10 cellular contexts compared by ENCODE assay signal in genomic region chr17:82552580-82552979, GRCh38. TPM values are rescaled to one million over a fixed set of nuclear protein-coding genes. Genes with fewer than 3 reads are reported as not detected.
DNase-seq lines count a peak whose midpoint lies in the region; ATAC-seq and TF ChIP-seq lines count a peak whose summit lies in the region.
"Had no signal": no experiment of that assay in that cellular context is flagged by ENCODE, and none has a peak within 500 bp of the region (broad histone marks: within the 10 kb centered on the region; RNA-seq: fewer than 3 reads in every experiment).

No MANE protein-coding gene starts in this region.

- H3K9me3 Mint-ChIP-seq in nephron progenitor cell (peaks cover 9% of the 10 kb centered on the region), type B pancreatic cell (no peaks in the 10 kb centered on the region)
- no peaks in the 10 kb centered on the region for H3K9me3 Mint-ChIP-seq in activated CD4-positive, alpha-beta memory T cell treated with anti-CD3 and anti-CD28 coated beads for 36 hours

- H3K27me3 Mint-ChIP-seq in nephron progenitor cell (ENCODE audit: low read depth, poor library complexity) (no peaks in the 10 kb centered on the region), type B pancreatic cell (no peaks in the 10 kb centered on the region)
- no peaks in the 10 kb centered on the region for H3K27me3 Mint-ChIP-seq in activated CD4-positive, alpha-beta memory T cell treated with anti-CD3 and anti-CD28 coated beads for 36 hours

- CTCF ChIA-PET in activated CD4-positive, alpha-beta memory T cell treated with anti-CD3 and anti-CD28 coated beads for 36 hours (lab: Charles Lee) = interaction anchor here (1.1 to 2.5 kb wide), 4 partner anchors 22 to 136 kb away, joined by 4 to 13 read pairs (median 4); partner anchors contain the start of gene FOXK2

- peaks cover 35% of the 10 kb centered on the region for H3K4me1 Mint-ChIP-seq in nephron progenitor cell
- peaks cover 27% of the 10 kb centered on the region for H3K4me1 Mint-ChIP-seq in type B pancreatic cell (ENCODE audit: unreplicated experiment)
- H3K4me1 Mint-ChIP-seq in activated CD4-positive, alpha-beta memory T cell treated with anti-CD3 and anti-CD28 coated beads for 36 hours (ENCODE audit: low read depth) = peaks cover 32% of the 10 kb centered on the region

- intact Hi-C loops in Right ventricle myocardium superior (cut with DNase I) (loop anchor here (5.0 kb wide), 1 partner anchor 200 kb away; no protein-coding TSS in a partner anchor), left cardiac atrium (cut with DNase I) (loop anchor here in 1 of 2 donors (10.0 kb wide), 1 partner anchor 198 kb away; the partner anchor contains the start of gene TEX19)
- intact Hi-C loops in activated CD4-positive, alpha-beta memory T cell treated with anti-CD3 and anti-CD28 coated beads for 36 hours (cut with micrococcal nuclease) = loop anchor here (2.0 to 5.0 kb wide), 2 partner anchors 94 to 200 kb away; partner anchors contain the start of gene NARF

- TF ChIP-seq CTCF in coronary artery (IDR thresholded peaks at IDR 0.05) (no peak), nephron progenitor cell (IDR thresholded peaks at IDR 0.05) (no peak), type B pancreatic cell (conservative IDR thresholded peaks at IDR 0.05) (no peak)

- ATAC-seq in Right ventricle myocardium superior (ENCODE audit: poor library complexity) (peak; percentile 47), left cardiac atrium (no peak), GM21423 (IDR thresholded peaks at IDR 0.05; ENCODE audit: unreplicated experiment) (no peak)

- peak overlapping the region; percentile 61 to 73 for H3K27ac ChIP-seq in coronary artery

- no peak overlapping the region for H3K4me3 ChIP-seq in coronary artery
- H3K4me3 ChIP-seq: body of pancreas, thyroid gland had no signal

- H3K4me3 Mint-ChIP-seq in nephron progenitor cell (no peak overlapping the region), type B pancreatic cell (no peak overlapping the region)
- no peak overlapping the region for H3K4me3 Mint-ChIP-seq in activated CD4-positive, alpha-beta memory T cell treated with anti-CD3 and anti-CD28 coated beads for 36 hours

- peak overlapping the region; percentile 89 for H3K27ac Mint-ChIP-seq in nephron progenitor cell
- H3K27ac Mint-ChIP-seq in type B pancreatic cell = peak overlapping the region; percentile 78
- no peak overlapping the region for H3K27ac Mint-ChIP-seq in activated CD4-positive, alpha-beta memory T cell treated with anti-CD3 and anti-CD28 coated beads for 36 hours

- DNase-seq in Right ventricle myocardium superior (no peak), left cardiac atrium (no peak), coronary artery (ENCODE audit: low spot score) (no peak), nephron progenitor cell (no peak), type B pancreatic cell (ENCODE audit: extremely low spot score, unreplicated experiment) (no peak), germinal center (ENCODE audit: low spot score) (no peak)
- no peak for DNase-seq in activated CD4-positive, alpha-beta memory T cell treated with anti-CD3 and anti-CD28 coated beads for 36 hours

- peaks cover 18% of the 10 kb centered on the region for H3K36me3 Mint-ChIP-seq in nephron progenitor cell (ENCODE audit: low read depth)
- H3K36me3 Mint-ChIP-seq in type B pancreatic cell = peaks cover 3% of the 10 kb centered on the region
- no peaks in the 10 kb centered on the region for H3K36me3 Mint-ChIP-seq in activated CD4-positive, alpha-beta memory T cell treated with anti-CD3 and anti-CD28 coated beads for 36 hours

- POLR2A ChIA-PET in activated CD4-positive, alpha-beta memory T cell treated with anti-CD3 and anti-CD28 coated beads for 36 hours (lab: Charles Lee) = no interaction called here

RNA-seq across cellular contexts. Expression of gene FOXK2, which starts 33.0 kb away (rescaled TPM):
- 34.3 TPM for total RNA-seq in Right ventricle myocardium superior
- 10 to 100 TPM; 35.9 to 53.9 TPM for total RNA-seq in left cardiac atrium
- 59.5 and 75.5 TPM in 2 replicates for total RNA-seq in type B pancreatic cell (ENCODE audit: low replicate concordance)
- 10 to 100 TPM; 49.3 to 60.8 TPM for total RNA-seq in activated CD4-positive, alpha-beta memory T cell treated with anti-CD3 and anti-CD28 coated beads for 36 hours
